In genomic region chr5:91441082-91441481, GRCh38 we compare ENCODE assay signal across 8 cellular contexts.
"Had no signal": no experiment of that assay in that cellular context is flagged by ENCODE, and none has a peak within 500 bp of the region (broad histone marks: within the 10 kb centered on the region; RNA-seq: fewer than 3 reads in every experiment).

No MANE protein-coding gene starts in this region.

- DNase-seq: GDM1, GF-D8 had no signal

- H3K4me3 ChIP-seq: GM12878 had no signal

- FAIRE-seq: G401.6, GM12878, GM12891, GM12892, GM18507, GM19239 had no signal

- ATAC-seq: GM12878 had no signal
